14 cellular contexts compared by ENCODE assay signal in the genomic region with DNA sequence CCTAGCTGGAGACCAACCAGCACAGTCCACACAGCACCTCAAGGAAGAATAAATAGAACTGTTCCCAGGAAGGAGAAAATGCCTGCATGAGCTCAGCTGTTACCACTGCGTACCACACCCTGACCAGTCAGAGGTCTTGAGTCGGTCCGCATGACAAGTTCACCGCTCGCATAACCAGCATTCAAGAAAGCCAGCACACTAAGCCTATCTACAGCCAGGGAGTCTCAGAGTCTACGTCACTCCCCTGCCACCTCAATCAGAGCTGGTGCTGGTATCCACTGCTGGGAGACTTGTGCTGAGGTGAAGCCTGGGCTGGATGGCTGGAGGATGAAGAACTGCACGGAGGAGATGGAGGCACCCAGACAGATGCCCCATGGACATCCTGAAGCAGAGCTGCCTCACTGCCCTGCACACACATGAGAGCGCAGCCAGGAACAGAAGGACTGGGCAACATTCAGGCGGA. TPM values are rescaled to one million over a fixed set of nuclear protein-coding genes. Genes with fewer than 3 reads are reported as not detected.
DNase-seq lines count a peak whose midpoint lies in the region; ATAC-seq and TF ChIP-seq lines count a peak whose summit lies in the region.
"Had no signal": no experiment of that assay in that cellular context is flagged by ENCODE, and none has a peak within 500 bp of the region (broad histone marks: within the 10 kb centered on the region; RNA-seq: fewer than 3 reads in every experiment).

No MANE protein-coding gene starts in this region.

- H3K27ac Mint-ChIP-seq in CD14-positive monocyte, result peak overlapping the region in 1 of 7 donors; percentile 20
- H3K27ac Mint-ChIP-seq: stimulated activated naive CD8-positive, alpha-beta T cell treated with anti-CD3 and anti-CD28 coated beads, Interleukin-15, Interleukin-2, amounts not matched to agents 100 ng/mL and 50 ng/mL, for 24 hours had no signal

- H4K20me1 ChIP-seq in PC-9 (ENCODE audit: insufficient read depth), result no peaks in the 10 kb centered on the region
- no peaks in the 10 kb centered on the region for H4K20me1 ChIP-seq in fibroblast of lung (ENCODE audit: control insufficient read depth, extremely low read depth, insufficient read depth, low read length)
- H4K20me1 ChIP-seq: BLaER1 had no signal

- no peak overlapping the region for H3K4me2 ChIP-seq in PC-9
- H3K4me2 ChIP-seq in fibroblast of lung (ENCODE audit: extremely low read depth, insufficient read depth, low read length), result no peak overlapping the region

- H3K79me2 ChIP-seq in PC-9 (ENCODE audit: low read depth), result no peaks in the 10 kb centered on the region
- H3K79me2 ChIP-seq in fibroblast of lung (ENCODE audit: control insufficient read depth, insufficient read depth, low read length), result no peaks in the 10 kb centered on the region

- H2AFZ ChIP-seq in PC-9 (no peak overlapping the region), fibroblast of lung (ENCODE audit: low read length) (no peak overlapping the region)

- peak in 1 of 2 experiments; percentile 80 for DNase-seq in PC-9
- peak; percentile 9 to 35 for DNase-seq in fibroblast of lung (ENCODE audit: low read depth in 2 of 2)
- peak in 2 of 3 donors; percentile 16 to 50 for DNase-seq in right lobe of liver
- no peak for DNase-seq in thoracic aorta (ENCODE audit: low spot score)
- DNase-seq in CD14-positive monocyte (ENCODE audit: low spot score), result no peak
- no peak for DNase-seq in nucleus accumbens (lab: John Stamatoyannopoulos, UW)
- DNase-seq in NCI-H2227 (lab: John Stamatoyannopoulos, UW; ENCODE audit: unreplicated experiment), result no peak
- no peak for DNase-seq in substantia nigra (lab: John Stamatoyannopoulos, UW)
- DNase-seq: activated CD8-positive, alpha-beta memory T cell treated with anti-CD3 and anti-CD28 coated beads for 24 hours; brain microvascular endothelial cell; KG1 had no signal

- WGBS in right lobe of liver (ENCODE audit: insufficient coverage, low coverage, low lambda C conversion rate, missing lambda C conversion rate), result 89% methylated on average over 3 of the region's 9 CpGs

- TF ChIP-seq POLR2A in right lobe of liver (IDR thresholded peaks at IDR 0.05), result peak; percentile 25

- H3K9me2 ChIP-seq in PC-9 (ENCODE audit: insufficient read depth), result no peaks in the 10 kb centered on the region

- H3K9me3 ChIP-seq in PC-9 (ENCODE audit: insufficient read depth, low read depth), result no peaks in the 10 kb centered on the region
- no peaks in the 10 kb centered on the region for H3K9me3 ChIP-seq in fibroblast of lung (ENCODE audit: control insufficient read depth, insufficient read depth, low read depth, low read length)
- no peaks in the 10 kb centered on the region for H3K9me3 ChIP-seq in right lobe of liver
- no peaks in the 10 kb centered on the region for H3K9me3 ChIP-seq in thoracic aorta
- H3K9me3 ChIP-seq: BLaER1 had no signal

- POLR2A ChIA-PET in PC-9 (lab: Charles Lee; ENCODE audit: unreplicated experiment), result interaction anchor here (0.6 to 3.7 kb wide), 5 partner anchors 20 to 640 kb away, joined by 3 to 35 read pairs (median 5); partner anchors contain the start of gene AKR1C1

- H3K4me3 ChIP-seq in PC-9 (no peak overlapping the region), fibroblast of lung (replicated peaks in 1 of 4; ENCODE audit: control extremely low read depth in 1 of 4, insufficient read depth in 1 of 4, low read depth in 3 of 4, low read length in 4 of 4) (no peak overlapping the region), right lobe of liver (no peak overlapping the region), thoracic aorta (no peak overlapping the region)
- H3K4me3 ChIP-seq: BLaER1 had no signal

- H3K27me3 ChIP-seq in PC-9 (ENCODE audit: insufficient read depth, low read depth) (no peaks in the 10 kb centered on the region), fibroblast of lung (ENCODE audit: control insufficient read depth, insufficient read depth, low read length) (no peaks in the 10 kb centered on the region), right lobe of liver (no peaks in the 10 kb centered on the region), thoracic aorta (replicated peaks; ENCODE audit: insufficient read depth) (no peaks in the 10 kb centered on the region)
- H3K27me3 ChIP-seq: BLaER1, brain microvascular endothelial cell had no signal

- H3K4me1 ChIP-seq in PC-9 (replicated peaks; ENCODE audit: insufficient read depth) (peaks cover 6% of the 10 kb centered on the region; the same call in 1 of the 2 replicates), fibroblast of lung (ENCODE audit: control insufficient read depth, extremely low read depth, insufficient read depth, low read length) (no peaks in the 10 kb centered on the region), right lobe of liver (no peaks in the 10 kb centered on the region), thoracic aorta (ENCODE audit: control insufficient read depth in 1 of 2, low read depth in 2 of 2) (peaks cover 5 to 22% of the 10 kb centered on the region in 2 donors)

- H3F3A ChIP-seq in PC-9 (ENCODE audit: insufficient read depth, low read depth), result peaks cover 50% of the 10 kb centered on the region

- H3K27ac ChIP-seq in PC-9 (0 out of 2 replicates have a peak overlapping the region, but pooled peaks have one; percentile 61), fibroblast of lung (ENCODE audit: insufficient read depth, low read length) (no peak overlapping the region), right lobe of liver (peak overlapping the region in 1 of 3 donors; percentile 60), thoracic aorta (peak overlapping the region; percentile 54 to 81), substantia nigra (ENCODE audit: low read depth, low read length, poor library complexity, severe bottlenecking) (no peak overlapping the region)
- H3K27ac ChIP-seq: BLaER1, brain microvascular endothelial cell had no signal

- H3K9me3 Mint-ChIP-seq in CD14-positive monocyte, result no peaks in the 10 kb centered on the region
- H3K9me3 Mint-ChIP-seq: stimulated activated naive CD8-positive, alpha-beta T cell treated with anti-CD3 and anti-CD28 coated beads, Interleukin-15, Interleukin-2, amounts not matched to agents 100 ng/mL and 50 ng/mL, for 24 hours had no signal

- H3K9ac ChIP-seq in fibroblast of lung (ENCODE audit: insufficient read depth, low read length), result no peak overlapping the region
- H3K9ac ChIP-seq: BLaER1 had no signal

- CTCF ChIA-PET in PC-9 (lab: Charles Lee), result interaction anchor here (0.8 to 2.3 kb wide), 5 partner anchors 117 to 168 kb away, joined by 3 to 21 read pairs (median 7); no protein-coding TSS in a partner anchor

- TF ChIP-seq CTCF in PC-9 (conservative IDR thresholded peaks at IDR 0.05), result no peak
- TF ChIP-seq CTCF in fibroblast of lung (conservative IDR thresholded peaks at IDR 0.05 in 1 of 2, IDR thresholded peaks at IDR 0.05 in 1 of 2; ENCODE audit: low read depth in 1 of 2, low read length in 2 of 2), result no peak
- no peak for TF ChIP-seq CTCF in right lobe of liver (IDR thresholded peaks at IDR 0.05)
- TF ChIP-seq CTCF in thoracic aorta (IDR thresholded peaks at IDR 0.05), result no peak
- no peak for TF ChIP-seq CTCF in CD14-positive monocyte (IDR thresholded peaks at IDR 0.05)

- H3K36me3 ChIP-seq in PC-9 (ENCODE audit: low read depth), result no peaks in the 10 kb centered on the region
- no peaks in the 10 kb centered on the region for H3K36me3 ChIP-seq in fibroblast of lung (ENCODE audit: control insufficient read depth, insufficient read depth, low read length)
- peaks cover 0 to 24% (median 5%) of the 10 kb centered on the region in 4 donors for H3K36me3 ChIP-seq in right lobe of liver
- H3K36me3 ChIP-seq in thoracic aorta, result no peaks in the 10 kb centered on the region
- H3K36me3 ChIP-seq: BLaER1, brain microvascular endothelial cell had no signal

- no peaks in the 10 kb centered on the region for H3K36me3 Mint-ChIP-seq in CD14-positive monocyte

- peaks cover 2% of the 10 kb centered on the region for H3K4me1 Mint-ChIP-seq in CD14-positive monocyte

- H3K4me3 Mint-ChIP-seq in CD14-positive monocyte, result no peak overlapping the region
- H3K4me3 Mint-ChIP-seq: H9; stimulated activated naive CD8-positive, alpha-beta T cell treated with anti-CD3 and anti-CD28 coated beads, Interleukin-15, Interleukin-2, amounts not matched to agents 100 ng/mL and 50 ng/mL, for 24 hours had no signal

- H3K27me3 Mint-ChIP-seq in CD14-positive monocyte (ENCODE audit: low read depth in 3 of 3), result peaks cover 1 to 2% (median 1%) of the 10 kb centered on the region in 3 donors

- intact Hi-C loops in PC-9 (cut with micrococcal nuclease; ENCODE audit: unreplicated experiment), result loop anchor here (1.0 to 10.0 kb wide), 4 partner anchors 133 to 1105 kb away; partner anchors contain the start of gene RBM17
- intact Hi-C loops in right lobe of liver (cut with DNase I), result no loop called here
- intact Hi-C loops in CD14-positive monocyte (cut with micrococcal nuclease), result no loop called here

- BruUV-seq in PC-9 (replicated peaks; lab: Mats Ljungman, UMichigan), result TSS peak; percentile 5

- peak; percentile 9 to 38 (median 12) for ATAC-seq in right lobe of liver
- peak; percentile 62 for ATAC-seq in thoracic aorta (ENCODE audit: insufficient number of reproducible peaks, low FRiP score, low read depth)

RNA-seq across cellular contexts. Expression of gene AKR1C1, which starts 19.6 kb away (rescaled TPM):
- total RNA-seq in PC-9 (2021), result 1,253 and 1,313 TPM in 2 replicates
- 72.2 and 154 TPM in 2 replicates for total RNA-seq in fibroblast of lung
- polyA plus RNA-seq in fibroblast of lung, result 92.9 and 118 TPM in 2 replicates
- polyA plus RNA-seq in fibroblast of lung (2012), result 52.0 and 60.0 TPM in 2 replicates
- polyA minus RNA-seq in fibroblast of lung (ENCODE audit: low replicate concordance), result 75.1 and 81.9 TPM in 2 replicates
- 1,000 to 10,000 TPM in 1 of 6 experiments, 100 to 1,000 TPM in 5; 347 to 1,090 (median 533) TPM for total RNA-seq in right lobe of liver
- 100 to 1,000 TPM in 1 of 2 donors, 10 to 100 TPM in 1; 91.5 to 160 TPM for total RNA-seq in thoracic aorta
- under 1 TPM in 1 of 2 donors, not detected in 1; 0.07 TPM for polyA plus RNA-seq in CD14-positive monocyte

RNA-seq across cellular contexts. Expression of gene AKR1C2, which starts 20.9 kb away (rescaled TPM):
- total RNA-seq in PC-9 (2021), result 1,997 and 2,032 TPM in 2 replicates
- total RNA-seq in fibroblast of lung, result 10.6 and 13.4 TPM in 2 replicates
- polyA plus RNA-seq in fibroblast of lung, result 12.1 and 14.6 TPM in 2 replicates
- 10.9 and 12.2 TPM in 2 replicates for polyA plus RNA-seq in fibroblast of lung (2012)
- polyA minus RNA-seq in fibroblast of lung (ENCODE audit: low replicate concordance), result 6.8 and 9.7 TPM in 2 replicates
- 1,000 to 10,000 TPM in 2 of 6 experiments, 100 to 1,000 TPM in 4; 203 to 2,018 (median 421) TPM for total RNA-seq in right lobe of liver
- 10 to 100 TPM; 44.9 to 93.3 TPM for total RNA-seq in thoracic aorta
- polyA plus RNA-seq in CD14-positive monocyte, result not detected

Comparison
In these comparisons a context has a peak if more than half of its experiments do, and no peak if none do; other contexts are left out.
1. DNase-seq: peak in fibroblast of lung (2 of 2) and right lobe of liver (2 of 3); none in thoracic aorta (single experiment), CD14-positive monocyte (single experiment), nucleus accumbens (0 of 56), NCI-H2227 (single experiment) and substantia nigra (0 of 49).
2. H3K27ac ChIP-seq: peak in PC-9 (single experiment) and thoracic aorta (2 of 2); none in fibroblast of lung (single experiment) and substantia nigra (single experiment).